In genomic region chr1:32426489-32427255, GRCh38 we compare ENCODE assay signal across 1 cellular context.
TF ChIP-seq lines count a peak whose summit lies in the region.

No MANE protein-coding gene starts in this region.

TF ChIP-seq in GM23338, 12 proteins besides CTCF, POLR2A, EP300 and RAD21 (continued from another document):
- no peak for TF ChIP-seq ZNF462 (CRISPR knock-in tag; IDR thresholded peaks at IDR 0.05)
